In genomic region chr18:61323951-61324350, GRCh38 we compare ENCODE assay signal across 25 cellular contexts. TPM values are rescaled to one million over a fixed set of nuclear protein-coding genes. Genes with fewer than 3 reads are reported as not detected.
"Had no signal": no experiment of that assay in that cellular context is flagged by ENCODE, and none has a peak within 500 bp of the region (broad histone marks: within the 10 kb centered on the region; RNA-seq: fewer than 3 reads in every experiment).

No MANE protein-coding gene starts in this region.

- H3K4me3 ChIP-seq: dorsolateral prefrontal cortex, gastrocnemius medialis, ovary, skin epidermis, uterus had no signal

- DNase-seq: activated CD4-positive, alpha-beta T cell treated with anti-CD3 and anti-CD28 coated beads for 4 hours; activated CD4-positive, alpha-beta T cell treated with anti-CD3 and anti-CD28 coated beads, Interleukin-2, amount 50 U/mL, for 4 hours; activated naive CD4-positive, alpha-beta T cell; activated T-cell treated with anti-CD3 and anti-CD28 coated beads for 4 hours; activated T-cell treated with anti-CD3 and anti-CD28 coated beads, Interleukin-2, amount 50 U/mL, for 72 hours; anterior cingulate cortex; dorsolateral prefrontal cortex; effector memory CD4-positive, alpha-beta T cell; erythroblast; gastrocnemius medialis; glutamatergic neuron; islet precursor cell; left cardiac atrium; left ventricle myocardium superior; ovary; retina; stimulated activated CD4-positive, alpha-beta T cell treated with anti-CD3 and anti-CD28 coated beads, Interleukin-12 subunit alpha, Interleukin-12 subunit beta, amount 100 ng/mL, for 4 hours; stimulated activated CD4-positive, alpha-beta T cell treated with anti-CD3 and anti-CD28 coated beads, Interleukin-4, amount 100 ng/mL, for 1 hour; substantia nigra; uterus had no signal

- H3K4me1 ChIP-seq: gastrocnemius medialis, uterus had no signal

- H3K27me3 ChIP-seq: dorsolateral prefrontal cortex, gastrocnemius medialis, ovary, uterus had no signal

- H3K9me3 ChIP-seq: gastrocnemius medialis, ovary, uterus had no signal

- H3K36me3 ChIP-seq: gastrocnemius medialis, ovary, uterus had no signal

- FAIRE-seq: colon had no signal

- H3K27ac ChIP-seq: gastrocnemius medialis, ovary, skin epidermis, uterus, VCaP had no signal

RNA-seq across cellular contexts. Expression of gene CDH20, which starts 9.3 kb away (rescaled TPM):
- total RNA-seq: fibroblast of lung, left ventricle myocardium superior, mucosa of gallbladder had no signal
